In the genomic region with DNA sequence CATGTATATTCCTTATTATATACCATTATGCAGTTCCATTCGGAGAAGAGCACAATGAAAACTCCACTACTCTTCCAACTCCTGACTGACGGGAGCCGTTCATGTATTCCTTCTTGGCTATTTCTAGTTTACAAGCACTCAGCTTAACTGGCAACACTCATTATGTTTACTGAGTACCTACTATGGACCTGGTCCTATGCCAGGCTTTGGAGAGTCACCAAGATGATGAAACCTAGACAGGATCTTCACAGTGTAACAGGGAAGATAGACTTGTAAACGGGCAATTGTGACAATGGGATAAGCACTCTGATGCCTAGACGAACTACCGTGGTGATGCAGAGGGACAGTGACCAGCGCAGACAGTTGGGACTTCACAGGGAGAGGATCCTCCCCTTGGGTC, we compare ENCODE assay signal across 12 cellular contexts.
"Had no signal": no experiment of that assay in that cellular context is flagged by ENCODE, and none has a peak within 500 bp of the region (broad histone marks: within the 10 kb centered on the region; RNA-seq: fewer than 3 reads in every experiment).

No MANE protein-coding gene starts in this region.

- H3K4me1 ChIP-seq: parathyroid adenoma had no signal

- H3K4me3 ChIP-seq: dorsolateral prefrontal cortex, esophagus muscularis mucosa, skin epidermis, tibial nerve had no signal

- DNase-seq: activated CD4-positive, CD25-positive, alpha-beta regulatory T cell; activated gamma-delta T cell treated with Interleukin-2 at 50 U/mL for 16 hours; activated naive CD8-positive, alpha-beta T cell treated with anti-CD3 and anti-CD28 coated beads for 36 hours; activated T-cell treated with anti-CD3 and anti-CD28 coated beads, Interleukin-2, amount 50 U/mL, for 24 hours; glutamatergic neuron had no signal

- H3K27ac Mint-ChIP-seq: activated naive CD8-positive, alpha-beta T cell treated with anti-CD3 and anti-CD28 coated beads for 36 hours; memory B cell; T-helper 1 cell treated with Interleukin-12 subunit alpha and Interleukin-12 subunit beta and Interleukin-4 antibody, amounts not matched to agents 30 μg/mL and 1 μg/mL, for 36 hours had no signal

- H3K9ac ChIP-seq: parathyroid adenoma had no signal

- H3K27ac ChIP-seq: dorsolateral prefrontal cortex, parathyroid adenoma had no signal

- H3K9me3 ChIP-seq: esophagus muscularis mucosa, tibial nerve had no signal

- H3K27me3 Mint-ChIP-seq: activated naive CD8-positive, alpha-beta T cell treated with anti-CD3 and anti-CD28 coated beads for 36 hours; activated T-cell treated with anti-CD3 and anti-CD28 coated beads, Interleukin-2, amount 50 U/mL, for 24 hours; memory B cell had no signal

- H3K4me3 Mint-ChIP-seq: activated naive CD8-positive, alpha-beta T cell treated with anti-CD3 and anti-CD28 coated beads for 36 hours; activated T-cell treated with anti-CD3 and anti-CD28 coated beads, Interleukin-2, amount 50 U/mL, for 24 hours; memory B cell; T-helper 1 cell treated with Interleukin-12 subunit alpha and Interleukin-12 subunit beta and Interleukin-4 antibody, amounts not matched to agents 30 μg/mL and 1 μg/mL, for 36 hours had no signal

- H3K27me3 ChIP-seq: dorsolateral prefrontal cortex, esophagus muscularis mucosa, tibial nerve had no signal

- H3K9me3 Mint-ChIP-seq: activated naive CD8-positive, alpha-beta T cell treated with anti-CD3 and anti-CD28 coated beads for 36 hours; activated T-cell treated with anti-CD3 and anti-CD28 coated beads, Interleukin-2, amount 50 U/mL, for 24 hours; memory B cell; T-helper 1 cell treated with Interleukin-12 subunit alpha and Interleukin-12 subunit beta and Interleukin-4 antibody, amounts not matched to agents 30 μg/mL and 1 μg/mL, for 36 hours had no signal

- H2AFZ ChIP-seq: parathyroid adenoma had no signal
